Comparison of ENCODE assay signal across 20 cellular contexts in genomic region chr1:111980684-111981083, GRCh38. TPM values are rescaled to one million over a fixed set of nuclear protein-coding genes. Genes with fewer than 3 reads are reported as not detected.
DNase-seq lines count a peak whose midpoint lies in the region; ATAC-seq and TF ChIP-seq lines count a peak whose summit lies in the region.
"Had no signal": no experiment of that assay in that cellular context is flagged by ENCODE, and none has a peak within 500 bp of the region (broad histone marks: within the 10 kb centered on the region; RNA-seq: fewer than 3 reads in every experiment).

No MANE protein-coding gene starts in this region.

- no peak overlapping the region for H3K4me3 Mint-ChIP-seq in endodermal cell
- H3K4me3 Mint-ChIP-seq: CD4-positive, CD25-positive, alpha-beta regulatory T cell had no signal

- H3K27me3 Mint-ChIP-seq in endodermal cell (ENCODE audit: insufficient read depth): peaks cover 93% of the 10 kb centered on the region

- peaks cover 2% of the 10 kb centered on the region; the same call in 1 of the 2 replicates for H3K27me3 ChIP-seq in H7 (ENCODE audit: control insufficient read depth, insufficient read depth, low read length)
- peaks cover 93% of the 10 kb centered on the region for H3K27me3 ChIP-seq in endodermal cell (ENCODE audit: control insufficient read depth, insufficient read depth, low read length, poor library complexity, severe bottlenecking)
- H3K27me3 ChIP-seq: Peyer's patch had no signal

- no peaks in the 10 kb centered on the region for H3K9me3 ChIP-seq in endodermal cell (ENCODE audit: control insufficient read depth, low read length)
- H3K9me3 ChIP-seq: A549, Peyer's patch had no signal

- no peak overlapping the region for H3K27ac Mint-ChIP-seq in endodermal cell
- H3K27ac Mint-ChIP-seq: CD4-positive, CD25-positive, alpha-beta regulatory T cell had no signal

- H3K9me3 Mint-ChIP-seq in endodermal cell: peaks cover 3% of the 10 kb centered on the region

- no peak for ATAC-seq in GM21526 (IDR thresholded peaks at IDR 0.05; ENCODE audit: low FRiP score, unreplicated experiment)
- ATAC-seq in GM19023 (IDR thresholded peaks at IDR 0.05; ENCODE audit: unreplicated experiment): no peak
- ATAC-seq: A549 had no signal

- TF ChIP-seq CTCF in endodermal cell (conservative IDR thresholded peaks at IDR 0.05): no peak

- no peaks in the 10 kb centered on the region for H3K36me3 Mint-ChIP-seq in endodermal cell (ENCODE audit: low read depth)
- H3K36me3 Mint-ChIP-seq: CD4-positive, CD25-positive, alpha-beta regulatory T cell had no signal

- 86 to 96% methylated on average over 4 to 6 of the region's 6 CpGs for WGBS in endodermal cell (ENCODE audit: insufficient coverage in 1 of 2, insufficient read length in 1 of 2), 2 experiments

- H3K36me3 ChIP-seq in H7 (replicated peaks; ENCODE audit: control insufficient read depth, insufficient read depth, low read length): no peaks in the 10 kb centered on the region
- no peaks in the 10 kb centered on the region for H3K36me3 ChIP-seq in endodermal cell (ENCODE audit: control insufficient read depth, insufficient read depth, low read length)
- H3K36me3 ChIP-seq: Peyer's patch had no signal

- H3K4me3 ChIP-seq in H7 (ENCODE audit: insufficient read depth, low read depth, low read length) (no peak overlapping the region), endodermal cell (ENCODE audit: low read length) (no peak overlapping the region)
- H3K4me3 ChIP-seq: A549, Peyer's patch had no signal

- H3K9ac ChIP-seq in endodermal cell (ENCODE audit: extremely low read depth, low read length, poor library complexity, severe bottlenecking): no peak overlapping the region
- H3K9ac ChIP-seq: KMS-11 had no signal

- DNase-seq in COLO668 (lab: John Stamatoyannopoulos, UW; ENCODE audit: unreplicated experiment) (peak; percentile 60), H7 (peak; percentile 16), NCI-H774 (lab: John Stamatoyannopoulos, UW) (peak; percentile 46), endodermal cell (no peak), HPDE6-E6E7 (ENCODE audit: extremely low spot score) (no peak), ACHN (no peak)
- DNase-seq: CD4-positive, CD25-positive, alpha-beta regulatory T cell; COR-L47; DMS 273 treated with DMSO at 0.1 percent for 48 hours; GDM1; IMR-90; NCI-H187; NCI-H446 treated with DMSO at 0.1 percent for 48 hours; Peyer's patch; T-helper 9 cell had no signal

- in situ Hi-C loops in ACHN (cut with HindIII; ENCODE audit: low pct_ligation_motif_present, low pct_unique_long_range_greater_than_20kb, low sequenced_read_pairs): no loop called here

- peaks cover 11% of the 10 kb centered on the region for H3K4me1 Mint-ChIP-seq in endodermal cell
- H3K4me1 Mint-ChIP-seq: CD4-positive, CD25-positive, alpha-beta regulatory T cell had no signal

- H3K4me1 ChIP-seq in endodermal cell (ENCODE audit: control insufficient read depth, insufficient read depth, low read length): peaks cover 2% of the 10 kb centered on the region
- H3K4me1 ChIP-seq: A549, Peyer's patch had no signal

- H3K27ac ChIP-seq in endodermal cell (ENCODE audit: low read depth, low read length): peak overlapping the region; percentile 51
- H3K27ac ChIP-seq: A549, KMS-11, Peyer's patch had no signal

RNA-seq across cellular contexts. Expression of gene KCND3, which starts 8.8 kb away (rescaled TPM):
- 0.21 and 0.63 TPM in 2 replicates for total RNA-seq in H7 (2014; rRNA removed; shearing (Covaris generic))
- under 1 TPM in 1 of 2 donors, not detected in 1; 0.13 TPM for total RNA-seq in endodermal cell
- 1.4 TPM for polyA plus RNA-seq in endodermal cell (2013, experiment 1 of 2)
- 1.6 TPM for polyA plus RNA-seq in endodermal cell (2013, experiment 2 of 2)
- total RNA-seq: T-helper 1 cell treated with Interleukin-12 subunit alpha and Interleukin-12 subunit beta and Interleukin-4 antibody, amounts not matched to agents 30 ng/mL and 1 ng/mL, for 36 hours had no signal
- polyA plus RNA-seq: A549 had no signal

Comparison
In these comparisons a context has a peak if more than half of its experiments do, and no peak if none do; other contexts are left out.
1. DNase-seq: peak in COLO668 (single experiment), H7 (single experiment) and NCI-H774 (single experiment); none in endodermal cell (single experiment), HPDE6-E6E7 (single experiment) and ACHN (single experiment).